ENCODE assay signal across 1 cellular context in genomic region chr19:18156268-18156667, GRCh38.
TF ChIP-seq lines count a peak whose summit lies in the region.

No MANE protein-coding gene starts in this region.

TF ChIP-seq in GM23338, 12 proteins besides CTCF, POLR2A, EP300 and RAD21 (continued from another document):
- no peak for TF ChIP-seq ETS1 (IDR thresholded peaks at IDR 0.05)
- TF ChIP-seq ZNF114 (CRISPR knock-in tag; IDR thresholded peaks at IDR 0.05): no peak
- no peak for TF ChIP-seq EZH2 (IDR thresholded peaks at IDR 0.05; ENCODE audit: low read depth, unreplicated experiment)
- no peak for TF ChIP-seq ZNF331 (CRISPR knock-in tag; IDR thresholded peaks at IDR 0.05; ENCODE audit: low read depth)
- TF ChIP-seq EZH2phosphoT487 (IDR thresholded peaks at IDR 0.05; ENCODE audit: unreplicated experiment): no peak
- no peak for TF ChIP-seq NANOG (IDR thresholded peaks at IDR 0.05; ENCODE audit: borderline replicate concordance)
- no peak for TF ChIP-seq STAT1 (IDR thresholded peaks at IDR 0.05; ENCODE audit: unreplicated experiment)
- no peak for TF ChIP-seq REST (IDR thresholded peaks at IDR 0.05; ENCODE audit: unreplicated experiment)
- TF ChIP-seq JUNB (IDR thresholded peaks at IDR 0.05; ENCODE audit: unreplicated experiment): no peak
- TF ChIP-seq ZNF462 (CRISPR knock-in tag; IDR thresholded peaks at IDR 0.05): no peak
- TF ChIP-seq CREB1 (CRISPR knock-in tag; IDR thresholded peaks at IDR 0.05; ENCODE audit: low read depth): no peak
